In the genomic region with DNA sequence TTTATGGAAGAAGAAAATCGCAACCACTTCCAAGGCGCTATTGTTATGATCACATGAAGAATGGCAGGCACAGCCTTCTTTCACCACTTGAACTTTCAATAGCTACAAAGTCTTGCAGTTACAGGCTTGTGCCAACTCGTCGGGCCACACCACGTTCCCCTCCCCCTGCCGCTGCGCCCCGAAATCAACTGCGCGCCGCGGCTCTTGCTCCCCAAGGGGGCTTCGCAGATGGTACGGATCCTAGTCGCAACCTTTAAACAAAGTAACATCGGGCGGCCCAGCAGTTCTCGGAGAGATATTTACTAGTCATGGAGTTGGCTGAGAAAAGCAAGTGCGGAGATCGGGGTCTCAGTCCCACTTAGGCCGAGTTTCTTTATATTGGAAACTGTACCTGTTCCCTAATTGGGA, we compare ENCODE assay signal across 8 cellular contexts. TPM values are rescaled to one million over a fixed set of nuclear protein-coding genes. Genes with fewer than 3 reads are reported as not detected.
DNase-seq lines count a peak whose midpoint lies in the region; ATAC-seq and TF ChIP-seq lines count a peak whose summit lies in the region.

No MANE protein-coding gene starts in this region.

- peak in 1 of 2 donors; percentile 5 for ATAC-seq in gastrocnemius medialis

- in situ Hi-C loops in gastrocnemius medialis (cut with MboI; ENCODE audit: low sequenced_read_pairs in 4 of 4), result no loop called here

- H3K4me3 Mint-ChIP-seq in glutamatergic neuron (ENCODE audit: unreplicated experiment), result peak overlapping the region; percentile 99

- peak overlapping the region; percentile 50 to 67 (median 60) for H3K4me3 ChIP-seq in gastrocnemius medialis

- TF ChIP-seq POLR2A in gastrocnemius medialis (IDR thresholded peaks at IDR 0.05), result no peak

- H3K27me3 ChIP-seq in gastrocnemius medialis, result peaks cover 40 to 45% (median 41%) of the 10 kb centered on the region in 3 donors

- H3K36me3 Mint-ChIP-seq in glutamatergic neuron (ENCODE audit: unreplicated experiment), result peaks cover 4% of the 10 kb centered on the region

- DNase-seq in NCI-H2227 (lab: John Stamatoyannopoulos, UW; ENCODE audit: unreplicated experiment) (peak; percentile 55), NCI-H2227 treated with DMSO at 0.1 percent for 48 hours (lab: John Stamatoyannopoulos, UW) (no peak), glutamatergic neuron (peak; percentile 40), gastrocnemius medialis (no peak), NCI-H1930 (lab: John Stamatoyannopoulos, UW) (no peak), DMS79 treated with DMSO at 0.1 percent for 48 hours (lab: John Stamatoyannopoulos, UW) (no peak)
- DNase-seq in stimulated activated CD4-positive, alpha-beta T cell treated with anti-CD3 and anti-CD28 coated beads, Interleukin-4, amount 100 ng/mL, for 4 hours, result no peak

- H3K4me1 Mint-ChIP-seq in glutamatergic neuron (ENCODE audit: low read depth, unreplicated experiment), result peaks cover 2% of the 10 kb centered on the region

- peaks cover 29% of the 10 kb centered on the region for H3K9me3 Mint-ChIP-seq in glutamatergic neuron (ENCODE audit: unreplicated experiment)

- no peaks in the 10 kb centered on the region for H3K9me3 ChIP-seq in gastrocnemius medialis

- no peak for TF ChIP-seq CTCF in VCaP (conservative IDR thresholded peaks at IDR 0.05)
- no peak for TF ChIP-seq CTCF in glutamatergic neuron (IDR thresholded peaks at IDR 0.05; ENCODE audit: partially characterized antibody, unreplicated experiment)
- no peak for TF ChIP-seq CTCF in gastrocnemius medialis (IDR thresholded peaks at IDR 0.05 in 4 of 5, conservative IDR thresholded peaks at IDR 0.05 in 1 of 5)

- intact Hi-C loops in gastrocnemius medialis (cut with DNase I; ENCODE audit: low total_unique reads), result loop anchor here (2.0 to 10.0 kb wide), 3 partner anchors 77 to 441 kb away; no protein-coding TSS in a partner anchor

- H3K36me3 ChIP-seq in gastrocnemius medialis, result no peaks in the 10 kb centered on the region

- H3K27ac ChIP-seq in VCaP (peak overlapping the region; percentile 96), gastrocnemius medialis (peak overlapping the region; percentile 60 to 77 (median 72))

- H3K27ac Mint-ChIP-seq in glutamatergic neuron (ENCODE audit: unreplicated experiment), result peak overlapping the region; percentile 89

- H3K4me1 ChIP-seq in gastrocnemius medialis, result peaks cover 13 to 30% of the 10 kb centered on the region in 2 donors

- H3K27me3 Mint-ChIP-seq in glutamatergic neuron (ENCODE audit: unreplicated experiment), result peaks cover 26% of the 10 kb centered on the region

RNA-seq across cellular contexts. Expression of gene SEMA6A, which starts 1.0 kb away (rescaled TPM):
- 424 TPM for total RNA-seq in glutamatergic neuron (ENCODE audit: unreplicated experiment)
- total RNA-seq in gastrocnemius medialis, result 1 to 10 TPM; 2.5 to 6.5 (median 2.7) TPM

Comparison
In these comparisons a context has a peak if more than half of its experiments do, and no peak if none do; other contexts are left out.
1. DNase-seq: peak in NCI-H2227 (single experiment) and glutamatergic neuron (single experiment); none in NCI-H2227 treated with DMSO at 0.1 percent for 48 hours (single experiment), gastrocnemius medialis (0 of 2), NCI-H1930 (0 of 2), DMS79 treated with DMSO at 0.1 percent for 48 hours (single experiment) and stimulated activated CD4-positive, alpha-beta T cell treated with anti-CD3 and anti-CD28 coated beads, Interleukin-4, amount 100 ng/mL, for 4 hours (0 of 2).
2. RNA of gene SEMA6A, which starts 1.0 kb away (total RNA-seq): 424 TPM in glutamatergic neuron (single experiment); 2.5 to 6.5 TPM in gastrocnemius medialis; every median in the first group is over 10 times any median in the second.